1 cellular context compared by ENCODE assay signal in the genomic region with DNA sequence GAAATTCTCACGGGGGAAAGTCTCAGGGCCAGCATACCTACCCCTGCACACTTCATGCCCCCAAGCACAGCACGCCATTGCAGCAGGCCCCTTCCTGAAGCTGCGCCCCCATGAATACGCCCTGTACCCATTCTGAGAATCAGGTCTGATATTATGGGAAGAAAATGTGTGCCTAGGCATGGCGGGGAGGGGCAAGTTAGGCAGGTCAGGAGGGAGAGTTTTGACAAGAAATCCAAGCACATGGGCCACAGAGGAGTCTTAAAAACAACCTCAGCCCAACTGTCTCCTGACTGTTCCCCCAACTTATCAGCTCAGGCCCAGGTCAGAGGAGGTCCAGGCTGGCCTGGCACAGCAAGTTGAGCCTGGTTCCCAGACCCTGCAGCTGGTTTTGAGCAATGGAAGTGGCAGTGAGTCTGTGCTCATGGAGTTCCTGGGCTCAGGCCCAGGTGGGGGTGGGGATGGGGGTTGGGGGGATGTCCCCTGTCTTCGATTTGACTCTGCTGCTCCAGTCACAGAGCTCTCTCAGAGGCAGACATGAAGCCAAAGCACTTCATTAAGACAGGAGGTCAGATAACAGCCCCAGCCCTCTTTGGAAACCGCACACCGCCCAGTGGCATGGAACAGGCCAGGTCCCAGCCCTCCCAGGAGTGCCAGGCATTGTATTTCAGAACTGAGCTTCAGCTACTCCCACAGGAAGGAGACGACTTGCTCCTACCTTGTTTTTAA.
TF ChIP-seq lines count a peak whose summit lies in the region.

No MANE protein-coding gene starts in this region.

TF ChIP-seq in A549, 52 proteins besides CTCF, POLR2A, EP300 and RAD21 (continued from another document):
- TF ChIP-seq HOXB13 (CRISPR knock-in tag; IDR thresholded peaks at IDR 0.05; ENCODE audit: low read depth) (no peak), FOSB (CRISPR knock-in tag; IDR thresholded peaks at IDR 0.05) (no peak), EHF (CRISPR knock-in tag; IDR thresholded peaks at IDR 0.05) (no peak)
TF ChIP-seq in A549: peak in this region for 0.
